In the genomic region with DNA sequence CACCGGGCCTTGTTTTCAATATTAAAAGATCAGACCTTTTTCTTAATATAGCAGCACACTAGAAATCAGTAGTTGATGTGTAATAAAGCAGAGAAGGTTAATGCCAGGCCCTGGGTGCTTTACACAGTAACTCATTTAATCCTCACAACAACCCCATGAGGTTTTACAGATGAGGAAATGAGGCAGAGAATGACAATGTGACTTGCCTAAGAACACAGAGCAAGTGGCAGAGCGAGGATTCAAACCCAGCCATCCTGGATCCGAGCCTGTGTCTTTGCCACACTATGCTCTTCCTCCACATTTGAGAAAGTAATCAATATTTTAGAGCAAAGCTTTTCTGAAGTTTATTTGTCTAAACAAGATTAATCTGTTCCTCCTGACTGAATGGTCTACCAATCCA, we compare ENCODE assay signal across 15 cellular contexts. TPM values are rescaled to one million over a fixed set of nuclear protein-coding genes. Genes with fewer than 3 reads are reported as not detected.
DNase-seq lines count a peak whose midpoint lies in the region; ATAC-seq and TF ChIP-seq lines count a peak whose summit lies in the region.
"Had no signal": no experiment of that assay in that cellular context is flagged by ENCODE, and none has a peak within 500 bp of the region (broad histone marks: within the 10 kb centered on the region; RNA-seq: fewer than 3 reads in every experiment).

No MANE protein-coding gene starts in this region.

- peak overlapping the region; percentile 67; the same call in 1 of the 2 replicates for H2AFZ ChIP-seq in GM23338

- no peaks in the 10 kb centered on the region for H3F3A ChIP-seq in GM23338 (replicated peaks; ENCODE audit: low read depth)

- H3K27me3 Mint-ChIP-seq in GM23338 (ENCODE audit: insufficient read depth, low read depth, poor library complexity) = peaks cover 7% of the 10 kb centered on the region
- H3K27me3 Mint-ChIP-seq in activated T-helper 17 cell treated with anti-CD3 and anti-CD28 coated beads, Interleukin-2, amount 50 U/mL, for 72 hours = no peaks in the 10 kb centered on the region

- H3K27ac Mint-ChIP-seq in GM23338 = no peak overlapping the region
- no peak overlapping the region for H3K27ac Mint-ChIP-seq in activated T-helper 17 cell treated with anti-CD3 and anti-CD28 coated beads, Interleukin-2, amount 50 U/mL, for 72 hours

- H3K36me3 ChIP-seq in GM23338 (ENCODE audit: insufficient read depth) (no peaks in the 10 kb centered on the region), neutrophil (peaks cover 56% of the 10 kb centered on the region)

- H3K27me3 ChIP-seq in GM23338 (ENCODE audit: insufficient read depth) (no peaks in the 10 kb centered on the region), neutrophil (no peaks in the 10 kb centered on the region)

- no peak overlapping the region for H3K4me3 Mint-ChIP-seq in GM23338
- H3K4me3 Mint-ChIP-seq in activated T-helper 17 cell treated with anti-CD3 and anti-CD28 coated beads, Interleukin-2, amount 50 U/mL, for 72 hours = no peak overlapping the region

- peaks cover 24% of the 10 kb centered on the region for H3K4me1 Mint-ChIP-seq in GM23338
- peaks cover 46% of the 10 kb centered on the region for H3K4me1 Mint-ChIP-seq in activated T-helper 17 cell treated with anti-CD3 and anti-CD28 coated beads, Interleukin-2, amount 50 U/mL, for 72 hours

- TF ChIP-seq CTCF in GM23338 (conservative IDR thresholded peaks at IDR 0.05; ENCODE audit: low read depth in 2 of 2) = no peak
- TF ChIP-seq CTCF in neutrophil (IDR thresholded peaks at IDR 0.05) = no peak

- peaks cover 4% of the 10 kb centered on the region; the same call in 1 of the 2 replicates for H3K9me2 ChIP-seq in GM23338 (ENCODE audit: insufficient read depth)

- H3K4me3 ChIP-seq in GM23338 (no peak overlapping the region), neutrophil (ENCODE audit: low read depth in 1 of 2, low read length in 1 of 2) (peak overlapping the region; percentile 77 to 96)
- H3K4me3 ChIP-seq: K562, SK-N-MC had no signal

- H3K4me1 ChIP-seq in GM23338 (ENCODE audit: insufficient read depth) (peaks cover 22% of the 10 kb centered on the region), neutrophil (ENCODE audit: control insufficient read depth in 1 of 2, insufficient read depth in 1 of 2, low read depth in 1 of 2, low read length in 1 of 2) (peaks cover 100% of the 10 kb centered on the region in 2 experiments)

- H3K9me3 Mint-ChIP-seq in GM23338 = no peaks in the 10 kb centered on the region
- no peaks in the 10 kb centered on the region for H3K9me3 Mint-ChIP-seq in activated T-helper 17 cell treated with anti-CD3 and anti-CD28 coated beads, Interleukin-2, amount 50 U/mL, for 72 hours

- no peaks in the 10 kb centered on the region for H3K36me3 Mint-ChIP-seq in GM23338 (ENCODE audit: low read depth)
- no peaks in the 10 kb centered on the region for H3K36me3 Mint-ChIP-seq in activated T-helper 17 cell treated with anti-CD3 and anti-CD28 coated beads, Interleukin-2, amount 50 U/mL, for 72 hours (ENCODE audit: low read depth)

- no peaks in the 10 kb centered on the region for H4K20me1 ChIP-seq in GM23338 (replicated peaks; ENCODE audit: insufficient read depth)

- H3K4me2 ChIP-seq in GM23338 = no peak overlapping the region

- H3K27ac ChIP-seq in GM23338 (ENCODE audit: low read depth) = no peak overlapping the region
- H3K27ac ChIP-seq in neutrophil = peak overlapping the region; percentile 97
- H3K27ac ChIP-seq: SK-N-MC had no signal

- ATAC-seq in activated CD4-positive, CD25-positive, alpha-beta regulatory T cell treated with anti-CD3 and anti-CD28 coated beads, Interleukin-2, amount 50 U/mL, for 24 hours = peak; percentile 79 to 81
- ATAC-seq in GM23338 = no peak
- peak; percentile 71 for ATAC-seq in activated T-helper 17 cell treated with anti-CD3 and anti-CD28 coated beads, Interleukin-2, amount 50 U/mL, for 72 hours (replicated peaks)
- ATAC-seq in GM18520 (IDR thresholded peaks at IDR 0.05; ENCODE audit: unreplicated experiment) = no peak
- no peak for ATAC-seq in GM21786 (IDR thresholded peaks at IDR 0.05; ENCODE audit: unreplicated experiment)
- ATAC-seq: K562, left cardiac atrium had no signal

- no peak for DNase-seq in activated CD4-positive, CD25-positive, alpha-beta regulatory T cell (lab: John Stamatoyannopoulos, UW)
- DNase-seq in GM23338 (ENCODE audit: low spot score) (no peak), NK-92 (lab: John Stamatoyannopoulos, UW; ENCODE audit: unreplicated experiment) (no peak)
- DNase-seq: 8988T, H7, left cardiac atrium, NCI-H1436, NCI-H345 had no signal

- no peaks in the 10 kb centered on the region for H3K79me2 ChIP-seq in GM23338 (replicated peaks; ENCODE audit: insufficient read depth)

- no peaks in the 10 kb centered on the region for H3K9me3 ChIP-seq in neutrophil

TF ChIP-seq in GM23338, 12 proteins besides CTCF, POLR2A, EP300 and RAD21 (continues in another document):
- TF ChIP-seq POLR2AphosphoS5 (IDR thresholded peaks at IDR 0.05; ENCODE audit: low read depth) (no peak), EZH2phosphoT487 (IDR thresholded peaks at IDR 0.05; ENCODE audit: unreplicated experiment) (no peak), CREB1 (CRISPR knock-in tag; IDR thresholded peaks at IDR 0.05; ENCODE audit: low read depth) (no peak), EZH2 (IDR thresholded peaks at IDR 0.05; ENCODE audit: low read depth, unreplicated experiment) (no peak), STAT1 (IDR thresholded peaks at IDR 0.05; ENCODE audit: unreplicated experiment) (no peak)
- TF ChIP-seq, protein P1, sequence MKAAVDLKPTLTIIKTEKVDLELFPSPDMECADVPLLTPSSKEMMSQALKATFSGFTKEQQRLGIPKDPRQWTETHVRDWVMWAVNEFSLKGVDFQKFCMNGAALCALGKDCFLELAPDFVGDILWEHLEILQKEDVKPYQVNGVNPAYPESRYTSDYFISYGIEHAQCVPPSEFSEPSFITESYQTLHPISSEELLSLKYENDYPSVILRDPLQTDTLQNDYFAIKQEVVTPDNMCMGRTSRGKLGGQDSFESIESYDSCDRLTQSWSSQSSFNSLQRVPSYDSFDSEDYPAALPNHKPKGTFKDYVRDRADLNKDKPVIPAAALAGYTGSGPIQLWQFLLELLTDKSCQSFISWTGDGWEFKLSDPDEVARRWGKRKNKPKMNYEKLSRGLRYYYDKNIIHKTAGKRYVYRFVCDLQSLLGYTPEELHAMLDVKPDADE (IDR thresholded peaks at IDR 0.05) = no peak

RNA-seq across cellular contexts. Expression of a gene that starts 7.2 kb away (rescaled TPM):
- 0.12 and 0.56 TPM in 2 replicates for total RNA-seq in GM23338 (2014; rRNA removed; shearing (Covaris generic))
- polyA plus RNA-seq in GM23338 (2016; fragmentation: Nextera tagmentation; extraction: Ambion mirVana) = 0.26 and 1.0 TPM in 2 replicates
- 100 to 1,000 TPM in 1 of 2 donors, 10 to 100 TPM in 1; 74.0 to 276 TPM for total RNA-seq in activated T-helper 17 cell treated with anti-CD3 and anti-CD28 coated beads, Interleukin-2, amount 50 U/mL, for 72 hours
- total RNA-seq: H7 had no signal

RNA-seq across cellular contexts. Expression of a gene that starts 34.6 kb away (rescaled TPM):
- 2.9 and 5.7 TPM in 2 replicates for total RNA-seq in GM23338 (2014; rRNA removed; shearing (Covaris generic))
- 0.92 and 1.3 TPM in 2 replicates for polyA plus RNA-seq in GM23338 (2016; fragmentation: Nextera tagmentation; extraction: Ambion mirVana)
- 100 to 1,000 TPM in 1 of 2 donors, 10 to 100 TPM in 1; 31.5 to 111 TPM for total RNA-seq in activated T-helper 17 cell treated with anti-CD3 and anti-CD28 coated beads, Interleukin-2, amount 50 U/mL, for 72 hours

RNA-seq across cellular contexts. Expression of a gene that starts 41.1 kb away (rescaled TPM):
- 0.03 and 0.04 TPM in 2 replicates for total RNA-seq in GM23338 (2014; rRNA removed; shearing (Covaris generic))
- polyA plus RNA-seq in GM23338 (2016; fragmentation: Nextera tagmentation; extraction: Ambion mirVana) = 0.09 TPM in 1 of 2 replicates, not detected in the other
- under 1 TPM in 1 of 2 donors, not detected in 1; 0.11 TPM for total RNA-seq in activated T-helper 17 cell treated with anti-CD3 and anti-CD28 coated beads, Interleukin-2, amount 50 U/mL, for 72 hours
- total RNA-seq: K562 had no signal
- polyA plus RNA-seq: K562 had no signal

RNA-seq across cellular contexts. Expression of a gene that starts 46.5 kb away (rescaled TPM):
- 2.8 and 4.2 TPM in 2 replicates for total RNA-seq in GM23338 (2014; rRNA removed; shearing (Covaris generic))
- polyA plus RNA-seq in GM23338 (2016; fragmentation: Nextera tagmentation; extraction: Ambion mirVana) = 2.1 and 2.6 TPM in 2 replicates
- total RNA-seq in activated T-helper 17 cell treated with anti-CD3 and anti-CD28 coated beads, Interleukin-2, amount 50 U/mL, for 72 hours = 10 to 100 TPM in 1 of 2 donors, 1 to 10 TPM in 1; 2.8 to 21.7 TPM

Comparison
In these comparisons a context has a peak if more than half of its experiments do, and no peak if none do; other contexts are left out.
1. ATAC-seq: peak in activated CD4-positive, CD25-positive, alpha-beta regulatory T cell treated with anti-CD3 and anti-CD28 coated beads, Interleukin-2, amount 50 U/mL, for 24 hours (2 of 2) and activated T-helper 17 cell treated with anti-CD3 and anti-CD28 coated beads, Interleukin-2, amount 50 U/mL, for 72 hours (single experiment); none in GM23338 (single experiment), GM18520 (single experiment) and GM21786 (single experiment).
2. RNA of a gene that starts 7.2 kb away (total RNA-seq): 74.0 to 276 TPM in activated T-helper 17 cell treated with anti-CD3 and anti-CD28 coated beads, Interleukin-2, amount 50 U/mL, for 72 hours; 0.12 to 0.56 TPM in GM23338; every median in the first group is over 10 times any median in the second.